8 cellular contexts compared by ENCODE assay signal in genomic region chr16:28193530-28194423, GRCh38. TPM values are rescaled to one million over a fixed set of nuclear protein-coding genes. Genes with fewer than 3 reads are reported as not detected.
DNase-seq lines count a peak whose midpoint lies in the region; ATAC-seq and TF ChIP-seq lines count a peak whose summit lies in the region.

No MANE protein-coding gene starts in this region.

- H3K4me1 ChIP-seq in Karpas-422 (ENCODE audit: low read length): peaks cover 72% of the 10 kb centered on the region
- H3K4me1 ChIP-seq in ascending aorta: peaks cover 0 to 14% of the 10 kb centered on the region in 2 donors
- H3K4me1 ChIP-seq in muscle layer of duodenum (ENCODE audit: control insufficient read depth in 1 of 2, insufficient read depth in 2 of 2, low read length in 2 of 2): peaks cover 9 to 41% of the 10 kb centered on the region in 2 donors

- peak; percentile 20 for ATAC-seq in GM21423 (IDR thresholded peaks at IDR 0.05; ENCODE audit: unreplicated experiment)

- H3K27ac ChIP-seq in Karpas-422 (ENCODE audit: low read length) (peak overlapping the region; percentile 24; the same call in 1 of the 2 replicates), ascending aorta (peak overlapping the region; percentile 24 to 41), muscle layer of duodenum (ENCODE audit: low read length) (peak overlapping the region; percentile 27)

- H3K9me3 ChIP-seq in Karpas-422 (ENCODE audit: low read length) (no peaks in the 10 kb centered on the region), ascending aorta (no peaks in the 10 kb centered on the region), muscle layer of duodenum (ENCODE audit: control insufficient read depth in 1 of 2, low read length in 2 of 2) (no peaks in the 10 kb centered on the region)

- H3K4me3 ChIP-seq in Karpas-422 (ENCODE audit: low read length) (no peak overlapping the region), ascending aorta (no peak overlapping the region), muscle layer of duodenum (ENCODE audit: low read depth in 1 of 2, low read length in 2 of 2) (no peak overlapping the region)

- DNase-seq in CD1c-positive myeloid dendritic cell (ENCODE audit: extremely low spot score) (peak; percentile 46), Karpas-422 (no peak), ascending aorta (ENCODE audit: low spot score in 2 of 2) (peak in 1 of 2 donors; percentile 58), NCI-H2081 (lab: John Stamatoyannopoulos, UW) (no peak), iPS-NIHi7 (ENCODE audit: extremely low spot score) (no peak), NCI-H748 treated with DMSO at 0.1 percent for 48 hours (lab: John Stamatoyannopoulos, UW) (no peak)

- H2AFZ ChIP-seq in Karpas-422 (ENCODE audit: low read length): no peak overlapping the region

- no peaks in the 10 kb centered on the region for H3K9me2 ChIP-seq in Karpas-422 (replicated peaks; ENCODE audit: insufficient read depth, low read length)

- intact Hi-C loops in ascending aorta (cut with DNase I): no loop called here

- H4K20me1 ChIP-seq in Karpas-422 (ENCODE audit: insufficient read depth, low read depth, low read length): peaks cover 33% of the 10 kb centered on the region

- H3K27me3 ChIP-seq in Karpas-422 (ENCODE audit: low read length): no peaks in the 10 kb centered on the region
- no peaks in the 10 kb centered on the region for H3K27me3 ChIP-seq in ascending aorta
- H3K27me3 ChIP-seq in muscle layer of duodenum (ENCODE audit: low read depth, low read length): no peaks in the 10 kb centered on the region

- no peak overlapping the region for H3K9ac ChIP-seq in Karpas-422 (ENCODE audit: low read length)

- H3K79me2 ChIP-seq in Karpas-422 (ENCODE audit: low read length): peaks cover 98% of the 10 kb centered on the region

- no peak for TF ChIP-seq CTCF in ascending aorta (IDR thresholded peaks at IDR 0.05)

- H3K4me2 ChIP-seq in Karpas-422 (ENCODE audit: low read depth, low read length, poor library complexity, severe bottlenecking): peak overlapping the region; percentile 42

- H3K36me3 ChIP-seq in Karpas-422 (ENCODE audit: insufficient read depth, low read length): peaks cover 52% of the 10 kb centered on the region
- peaks cover 0 to 3% of the 10 kb centered on the region in 2 donors for H3K36me3 ChIP-seq in ascending aorta
- H3K36me3 ChIP-seq in muscle layer of duodenum (ENCODE audit: control insufficient read depth in 1 of 2, insufficient read depth in 2 of 2, low read length in 2 of 2): no peaks in the 10 kb centered on the region

RNA-seq across cellular contexts. Expression of gene XPO6, which starts 18.0 kb away (rescaled TPM):
- 136 and 158 TPM in 2 replicates for total RNA-seq in Karpas-422 (2014; rRNA removed; shearing (Covaris generic); ENCODE audit: low replicate concordance)
- total RNA-seq in ascending aorta: 180 TPM
